Comparison of ENCODE assay signal across 1 cellular context in the genomic region with DNA sequence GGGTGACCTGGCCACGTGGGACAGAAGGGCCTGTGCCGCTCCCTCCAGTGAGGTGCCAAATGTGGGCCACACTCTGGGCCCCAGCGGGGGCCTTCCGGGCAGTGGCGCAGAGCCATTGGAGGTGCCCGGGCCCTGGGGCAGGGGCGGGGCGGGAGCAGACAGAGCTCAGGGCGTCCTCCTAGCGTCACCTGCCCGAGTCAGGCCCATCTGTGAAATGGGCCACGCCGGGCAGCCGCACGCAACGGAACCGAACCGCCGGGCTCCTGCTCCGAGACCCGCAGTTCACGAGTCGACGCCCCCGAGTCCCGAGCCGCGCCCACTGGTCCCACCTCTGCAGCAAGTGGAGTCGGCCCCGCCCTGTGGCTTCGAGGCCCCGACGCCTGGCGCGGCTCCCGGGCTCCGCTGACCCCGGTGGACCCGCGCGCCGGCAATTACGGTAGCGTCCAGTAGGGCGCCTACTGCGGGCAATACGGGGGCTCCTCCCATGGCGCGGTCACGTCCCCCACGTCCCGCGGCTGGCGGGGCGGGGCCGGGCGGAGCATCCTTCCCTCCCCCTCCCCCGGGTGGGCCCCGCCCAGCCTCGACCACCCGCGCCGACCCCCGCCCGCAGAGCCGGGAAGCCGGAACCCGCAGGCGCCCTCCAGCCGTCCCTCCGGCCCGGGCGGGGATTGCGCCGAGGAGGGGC.
TF ChIP-seq lines count a peak whose summit lies in the region.

No MANE protein-coding gene starts in this region.

TF ChIP-seq in K562, 482 proteins besides CTCF, POLR2A, EP300 and RAD21 (continued from another document and continues in another):
- TF ChIP-seq PCBP1 (IDR thresholded peaks at IDR 0.05; ENCODE audit: low read depth, low read length, poor library complexity, severe bottlenecking) (peak; percentile 70), NR2C2 (CRISPR knock-in tag; IDR thresholded peaks at IDR 0.05) (no peak), NR2C2 (tag; IDR thresholded peaks at IDR 0.05) (peak; percentile 61), DACH1 (IDR thresholded peaks at IDR 0.05; ENCODE audit: partially characterized antibody) (peak; percentile 27), GABPB2 (CRISPR knock-in tag; conservative IDR thresholded peaks at IDR 0.05) (no peak), ZBTB17 (CRISPR knock-in tag; IDR thresholded peaks at IDR 0.05) (peak; percentile 70; the same call in 1 of the 2 replicates), NFE2 (IDR thresholded peaks at IDR 0.05; ENCODE audit: low read depth) (no peak), POLR2AphosphoS5 (IDR thresholded peaks at IDR 0.05; ENCODE audit: control insufficient read depth, insufficient read depth, low read depth, low read length) (no peak), SOX6 (IDR thresholded peaks at IDR 0.05) (no peak; the same call in 1 of the 2 replicates), E2F6 (IDR thresholded peaks at IDR 0.05; ENCODE audit: borderline replicate concordance in 1 of 2, extremely low read depth in 1 of 2, insufficient read depth in 1 of 2, insufficient read length in 1 of 2, low read depth in 1 of 2, low read length in 1 of 2, poor library complexity in 1 of 2, severe bottlenecking in 1 of 2) (peak; percentile 98), AFF4 (CRISPR knock-in tag; IDR thresholded peaks at IDR 0.05) (peak; percentile 56; the same call in 1 of the 2 replicates), PHF21A (IDR thresholded peaks at IDR 0.05; ENCODE audit: borderline replicate concordance, low read depth) (no peak), CCAR2 (IDR thresholded peaks at IDR 0.05; ENCODE audit: low read depth, low read length) (no peak), TOE1 (IDR thresholded peaks at IDR 0.05; ENCODE audit: borderline replicate concordance) (peak; percentile 74; the same call in 1 of the 2 replicates), TOE1 (CRISPR knock-in tag; IDR thresholded peaks at IDR 0.05; ENCODE audit: borderline replicate concordance, low read depth) (no peak), CC2D1A (IDR thresholded peaks at IDR 0.05) (no peak), JUND (IDR thresholded peaks at IDR 0.05; ENCODE audit: borderline replicate concordance, low read depth, low read length) (peak; percentile 46; the same call in 1 of the 2 replicates), JUND (tag; IDR thresholded peaks at IDR 0.05; ENCODE audit: borderline replicate concordance, low read depth, low read length) (no peak; the same call in 2 of the 3 replicates), CHD2 (IDR thresholded peaks at IDR 0.05; ENCODE audit: low read depth, low read length) (no peak), KLF1 (tag; IDR thresholded peaks at IDR 0.05) (peak; percentile 71; the same call in 1 of the 2 replicates), IFI16 (CRISPR knock-in tag; IDR thresholded peaks at IDR 0.05) (no peak), SNAPC5 (CRISPR knock-in tag; IDR thresholded peaks at IDR 0.05) (no peak), ARID3B (CRISPR knock-in tag; IDR thresholded peaks at IDR 0.05; ENCODE audit: borderline replicate concordance) (no peak), NR3C1 (CRISPR knock-in tag; IDR thresholded peaks at IDR 0.05) (peak; percentile 25; the same call in 1 of the 2 replicates), SREBF1 (IDR thresholded peaks at IDR 0.05; ENCODE audit: borderline replicate concordance, low read depth, low read length) (no peak), ZNF785 (CRISPR knock-in tag; IDR thresholded peaks at IDR 0.05) (no peak), AFF1 (IDR thresholded peaks at IDR 0.05; ENCODE audit: low read depth in 1 of 2, partially characterized antibody in 2 of 2) (peak in 1 of 2 experiments; percentile 32), NBN (IDR thresholded peaks at IDR 0.05; ENCODE audit: low read depth) (peak; percentile 53; the same call in 1 of the 2 replicates), FOXJ3 (CRISPR knock-in tag; IDR thresholded peaks at IDR 0.05) (no peak), ZNF324 (CRISPR knock-in tag; IDR thresholded peaks at IDR 0.05) (no peak)
- TF ChIP-seq, protein P1, sequence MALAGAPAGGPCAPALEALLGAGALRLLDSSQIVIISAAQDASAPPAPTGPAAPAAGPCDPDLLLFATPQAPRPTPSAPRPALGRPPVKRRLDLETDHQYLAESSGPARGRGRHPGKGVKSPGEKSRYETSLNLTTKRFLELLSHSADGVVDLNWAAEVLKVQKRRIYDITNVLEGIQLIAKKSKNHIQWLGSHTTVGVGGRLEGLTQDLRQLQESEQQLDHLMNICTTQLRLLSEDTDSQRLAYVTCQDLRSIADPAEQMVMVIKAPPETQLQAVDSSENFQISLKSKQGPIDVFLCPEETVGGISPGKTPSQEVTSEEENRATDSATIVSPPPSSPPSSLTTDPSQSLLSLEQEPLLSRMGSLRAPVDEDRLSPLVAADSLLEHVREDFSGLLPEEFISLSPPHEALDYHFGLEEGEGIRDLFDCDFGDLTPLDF (CRISPR knock-in tag; IDR thresholded peaks at IDR 0.05), result peak; percentile 76
- TF ChIP-seq, protein P2, sequence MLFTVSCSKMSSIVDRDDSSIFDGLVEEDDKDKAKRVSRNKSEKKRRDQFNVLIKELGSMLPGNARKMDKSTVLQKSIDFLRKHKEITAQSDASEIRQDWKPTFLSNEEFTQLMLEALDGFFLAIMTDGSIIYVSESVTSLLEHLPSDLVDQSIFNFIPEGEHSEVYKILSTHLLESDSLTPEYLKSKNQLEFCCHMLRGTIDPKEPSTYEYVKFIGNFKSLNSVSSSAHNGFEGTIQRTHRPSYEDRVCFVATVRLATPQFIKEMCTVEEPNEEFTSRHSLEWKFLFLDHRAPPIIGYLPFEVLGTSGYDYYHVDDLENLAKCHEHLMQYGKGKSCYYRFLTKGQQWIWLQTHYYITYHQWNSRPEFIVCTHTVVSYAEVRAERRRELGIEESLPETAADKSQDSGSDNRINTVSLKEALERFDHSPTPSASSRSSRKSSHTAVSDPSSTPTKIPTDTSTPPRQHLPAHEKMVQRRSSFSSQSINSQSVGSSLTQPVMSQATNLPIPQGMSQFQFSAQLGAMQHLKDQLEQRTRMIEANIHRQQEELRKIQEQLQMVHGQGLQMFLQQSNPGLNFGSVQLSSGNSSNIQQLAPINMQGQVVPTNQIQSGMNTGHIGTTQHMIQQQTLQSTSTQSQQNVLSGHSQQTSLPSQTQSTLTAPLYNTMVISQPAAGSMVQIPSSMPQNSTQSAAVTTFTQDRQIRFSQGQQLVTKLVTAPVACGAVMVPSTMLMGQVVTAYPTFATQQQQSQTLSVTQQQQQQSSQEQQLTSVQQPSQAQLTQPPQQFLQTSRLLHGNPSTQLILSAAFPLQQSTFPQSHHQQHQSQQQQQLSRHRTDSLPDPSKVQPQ (CRISPR knock-in tag; IDR thresholded peaks at IDR 0.05; ENCODE audit: borderline replicate concordance), result no peak
- TF ChIP-seq, protein P3, sequence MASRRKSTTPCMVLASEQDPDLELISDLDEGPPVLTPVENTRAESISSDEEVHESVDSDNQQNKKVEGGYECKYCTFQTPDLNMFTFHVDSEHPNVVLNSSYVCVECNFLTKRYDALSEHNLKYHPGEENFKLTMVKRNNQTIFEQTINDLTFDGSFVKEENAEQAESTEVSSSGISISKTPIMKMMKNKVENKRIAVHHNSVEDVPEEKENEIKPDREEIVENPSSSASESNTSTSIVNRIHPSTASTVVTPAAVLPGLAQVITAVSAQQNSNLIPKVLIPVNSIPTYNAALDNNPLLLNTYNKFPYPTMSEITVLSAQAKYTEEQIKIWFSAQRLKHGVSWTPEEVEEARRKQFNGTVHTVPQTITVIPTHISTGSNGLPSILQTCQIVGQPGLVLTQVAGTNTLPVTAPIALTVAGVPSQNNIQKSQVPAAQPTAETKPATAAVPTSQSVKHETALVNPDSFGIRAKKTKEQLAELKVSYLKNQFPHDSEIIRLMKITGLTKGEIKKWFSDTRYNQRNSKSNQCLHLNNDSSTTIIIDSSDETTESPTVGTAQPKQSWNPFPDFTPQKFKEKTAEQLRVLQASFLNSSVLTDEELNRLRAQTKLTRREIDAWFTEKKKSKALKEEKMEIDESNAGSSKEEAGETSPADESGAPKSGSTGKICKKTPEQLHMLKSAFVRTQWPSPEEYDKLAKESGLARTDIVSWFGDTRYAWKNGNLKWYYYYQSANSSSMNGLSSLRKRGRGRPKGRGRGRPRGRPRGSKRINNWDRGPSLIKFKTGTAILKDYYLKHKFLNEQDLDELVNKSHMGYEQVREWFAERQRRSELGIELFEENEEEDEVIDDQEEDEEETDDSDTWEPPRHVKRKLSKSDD (conservative IDR thresholded peaks at IDR 0.05; ENCODE audit: low read length), result no peak; the same call in 1 of the 2 replicates
- TF ChIP-seq, protein P4, sequence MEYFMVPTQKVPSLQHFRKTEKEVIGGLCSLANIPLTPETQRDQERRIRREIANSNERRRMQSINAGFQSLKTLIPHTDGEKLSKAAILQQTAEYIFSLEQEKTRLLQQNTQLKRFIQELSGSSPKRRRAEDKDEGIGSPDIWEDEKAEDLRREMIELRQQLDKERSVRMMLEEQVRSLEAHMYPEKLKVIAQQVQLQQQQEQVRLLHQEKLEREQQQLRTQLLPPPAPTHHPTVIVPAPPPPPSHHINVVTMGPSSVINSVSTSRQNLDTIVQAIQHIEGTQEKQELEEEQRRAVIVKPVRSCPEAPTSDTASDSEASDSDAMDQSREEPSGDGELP (CRISPR knock-in tag; IDR thresholded peaks at IDR 0.05; ENCODE audit: borderline replicate concordance), result peak; percentile 85
- TF ChIP-seq, protein P5, sequence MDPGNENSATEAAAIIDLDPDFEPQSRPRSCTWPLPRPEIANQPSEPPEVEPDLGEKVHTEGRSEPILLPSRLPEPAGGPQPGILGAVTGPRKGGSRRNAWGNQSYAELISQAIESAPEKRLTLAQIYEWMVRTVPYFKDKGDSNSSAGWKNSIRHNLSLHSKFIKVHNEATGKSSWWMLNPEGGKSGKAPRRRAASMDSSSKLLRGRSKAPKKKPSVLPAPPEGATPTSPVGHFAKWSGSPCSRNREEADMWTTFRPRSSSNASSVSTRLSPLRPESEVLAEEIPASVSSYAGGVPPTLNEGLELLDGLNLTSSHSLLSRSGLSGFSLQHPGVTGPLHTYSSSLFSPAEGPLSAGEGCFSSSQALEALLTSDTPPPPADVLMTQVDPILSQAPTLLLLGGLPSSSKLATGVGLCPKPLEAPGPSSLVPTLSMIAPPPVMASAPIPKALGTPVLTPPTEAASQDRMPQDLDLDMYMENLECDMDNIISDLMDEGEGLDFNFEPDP (CRISPR knock-in tag; IDR thresholded peaks at IDR 0.05), result no peak
